ENCODE assay signal across 9 cellular contexts in the genomic region with DNA sequence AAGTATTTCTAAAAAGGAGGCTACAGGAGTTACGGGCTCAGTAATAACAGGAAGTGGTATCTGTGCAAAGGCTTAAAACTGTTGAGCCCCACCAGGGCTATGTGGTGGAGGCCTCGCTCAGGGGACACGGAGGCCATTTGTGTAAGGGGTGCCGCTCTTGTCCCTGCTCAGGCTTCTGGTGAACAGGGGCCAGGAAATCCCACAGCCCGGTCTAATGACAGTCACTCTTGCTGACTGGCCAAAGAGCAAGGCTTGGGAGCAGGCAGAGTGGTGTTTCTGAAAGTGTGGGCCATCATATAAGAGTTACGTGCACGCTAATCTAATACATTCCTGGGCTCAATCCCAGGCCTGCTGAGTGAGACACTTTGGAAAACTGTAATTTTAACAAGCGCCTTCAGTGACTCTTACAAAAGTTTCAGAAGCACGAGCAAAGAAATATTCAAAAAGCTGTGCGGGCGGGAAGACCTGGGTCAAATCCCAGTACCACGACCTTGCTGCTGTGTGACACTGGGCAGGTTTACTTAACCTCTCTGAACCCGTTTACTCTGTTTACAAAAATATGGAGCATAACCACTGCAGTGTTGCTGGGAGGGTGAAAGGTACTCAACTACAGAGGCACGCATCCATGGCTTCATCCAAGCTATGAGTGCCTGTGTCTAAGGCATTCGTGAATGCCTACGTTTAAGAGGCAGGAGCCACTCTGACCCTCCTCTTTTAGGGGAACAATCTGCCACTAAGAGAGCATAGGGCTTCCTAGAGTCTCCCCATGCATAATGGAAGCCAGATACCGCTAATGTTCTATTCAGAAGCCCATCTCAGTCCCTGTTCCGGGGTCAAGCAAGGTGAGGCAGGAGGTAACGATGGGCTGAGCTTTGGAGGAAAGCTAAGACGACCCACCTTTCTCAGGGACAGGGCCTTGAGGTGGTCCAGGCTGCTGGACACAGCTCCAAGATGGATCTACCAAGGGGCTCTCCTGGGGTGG. TPM values are rescaled to one million over a fixed set of nuclear protein-coding genes. Genes with fewer than 3 reads are reported as not detected.
DNase-seq lines count a peak whose midpoint lies in the region; FAIRE-seq and TF ChIP-seq lines count a peak whose summit lies in the region.
"Had no signal": no experiment of that assay in that cellular context is flagged by ENCODE, and none has a peak within 500 bp of the region (broad histone marks: within the 10 kb centered on the region; RNA-seq: fewer than 3 reads in every experiment).

No MANE protein-coding gene starts in this region.

- DNase-seq in GM12891 (ENCODE audit: insufficient read length, low spot score) (no peak), UCSD-AML1 (lab: John Stamatoyannopoulos, UW; ENCODE audit: unreplicated experiment) (peak; percentile 31), fibroblast of mammary gland (ENCODE audit: low read depth) (no peak), small intestine (peak; percentile 31), frontal cortex (ENCODE audit: low spot score in 2 of 2) (no peak), OCI-M2 (lab: John Stamatoyannopoulos, UW; ENCODE audit: unreplicated experiment) (no peak), A673 (ENCODE audit: low spot score) (no peak), Karpas-422 (no peak)
- DNase-seq: NCI-H2107 had no signal

- CTCF ChIA-PET in A673 (lab: Charles Lee) = no interaction called here

- H4K20me1 ChIP-seq in Karpas-422 (ENCODE audit: insufficient read depth, low read depth, low read length) = no peaks in the 10 kb centered on the region

- H3K4me3 ChIP-seq in fibroblast of mammary gland (ENCODE audit: control insufficient read depth, low read depth, low read length) = peak overlapping the region; percentile 53
- peak overlapping the region; percentile 58 to 60 for H3K4me3 ChIP-seq in small intestine (ENCODE audit: low read depth in 1 of 2, low read length in 2 of 2)
- H3K4me3 ChIP-seq in A673 (ENCODE audit: low read depth, low read length, poor library complexity, severe bottlenecking) = no peak overlapping the region
- no peak overlapping the region for H3K4me3 ChIP-seq in Karpas-422 (ENCODE audit: low read length)

- no peak for TF ChIP-seq POLR2A in GM12891 (IDR thresholded peaks at IDR 0.05; ENCODE audit: low read depth, low read length)

- no TSS peak for BruUV-seq in A673 (replicated peaks; lab: Mats Ljungman, UMichigan)

- POLR2A ChIA-PET in A673 (lab: Charles Lee; ENCODE audit: low non-redundant PET) = no interaction called here

- intact Hi-C loops in A673 (cut with micrococcal nuclease; ENCODE audit: unreplicated experiment) = no loop called here

- TF ChIP-seq CTCF in fibroblast of mammary gland (conservative IDR thresholded peaks at IDR 0.05; ENCODE audit: control insufficient read depth, insufficient read depth, low read depth, low read length) (no peak), A673 (conservative IDR thresholded peaks at IDR 0.05; ENCODE audit: low read depth, low read length) (no peak)

- H3K4me2 ChIP-seq in Karpas-422 (ENCODE audit: low read depth, low read length, poor library complexity, severe bottlenecking) = no peak overlapping the region

- no peaks in the 10 kb centered on the region for H3K79me2 ChIP-seq in Karpas-422 (ENCODE audit: low read length)

- H3K9me2 ChIP-seq in Karpas-422 (replicated peaks; ENCODE audit: insufficient read depth, low read length) = no peaks in the 10 kb centered on the region

- H3K27me3 ChIP-seq in small intestine (ENCODE audit: control insufficient read depth in 2 of 2, insufficient read depth in 2 of 2, low read length in 2 of 2) (no peaks in the 10 kb centered on the region), A673 (replicated peaks; ENCODE audit: insufficient read depth, low read depth, low read length, poor library complexity) (no peaks in the 10 kb centered on the region), Karpas-422 (ENCODE audit: low read length) (no peaks in the 10 kb centered on the region)

- H3K9me3 ChIP-seq in small intestine (ENCODE audit: control insufficient read depth, low read depth) = peaks cover 2% of the 10 kb centered on the region
- peaks cover 11% of the 10 kb centered on the region for H3K9me3 ChIP-seq in A673 (ENCODE audit: low read depth, low read length, poor library complexity, severe bottlenecking)
- peaks cover 24% of the 10 kb centered on the region for H3K9me3 ChIP-seq in Karpas-422 (ENCODE audit: low read length)

- WGBS in small intestine, 3 donors = 63 to 80% (median 71%) methylated on average over 20 of the region's 20 CpGs

- FAIRE-seq in GM12891 (lab: Jason Lieb, UNC) (no peak), small intestine (lab: Jason Lieb, UNC) (no peak), frontal cortex (lab: Jason Lieb, UNC) (no peak)

- no peak overlapping the region for H2AFZ ChIP-seq in Karpas-422 (ENCODE audit: low read length)

- H3K27ac ChIP-seq in small intestine (ENCODE audit: low read depth in 1 of 2, low read length in 1 of 2) = peak overlapping the region; percentile 21 to 46
- H3K27ac ChIP-seq in A673 (ENCODE audit: low read depth, low read length, poor library complexity, severe bottlenecking) = no peak overlapping the region
- H3K27ac ChIP-seq in Karpas-422 (ENCODE audit: low read length) = no peak overlapping the region

- H3K36me3 ChIP-seq in small intestine (ENCODE audit: control insufficient read depth in 2 of 2, insufficient read depth in 2 of 2, low read length in 2 of 2) (no peaks in the 10 kb centered on the region), A673 (ENCODE audit: insufficient read depth, low read length, poor library complexity, severe bottlenecking) (no peaks in the 10 kb centered on the region), Karpas-422 (ENCODE audit: insufficient read depth, low read length) (no peaks in the 10 kb centered on the region)

- no peak overlapping the region for H3K9ac ChIP-seq in Karpas-422 (ENCODE audit: low read length)

- peaks cover 0 to 3% of the 10 kb centered on the region in 2 donors for H3K4me1 ChIP-seq in small intestine (ENCODE audit: control insufficient read depth in 2 of 2, insufficient read depth in 1 of 2, low read depth in 1 of 2, low read length in 1 of 2)
- H3K4me1 ChIP-seq in A673 (ENCODE audit: insufficient read depth, low read length, poor library complexity, severe bottlenecking) = no peaks in the 10 kb centered on the region
- no peaks in the 10 kb centered on the region for H3K4me1 ChIP-seq in Karpas-422 (ENCODE audit: low read length)

TF ChIP-seq in GM12891, 5 proteins besides CTCF, POLR2A, EP300 and RAD21:
- TF ChIP-seq SPI1 (IDR thresholded peaks at IDR 0.05; ENCODE audit: low read depth, low read length) (peak; percentile 69), POLR2AphosphoS5 (IDR thresholded peaks at IDR 0.05; ENCODE audit: low read depth, low read length) (no peak), TAF1 (IDR thresholded peaks at IDR 0.05; ENCODE audit: low read depth, low read length) (no peak), POU2F2 (IDR thresholded peaks at IDR 0.05; ENCODE audit: low read depth, low read length) (no peak)

RNA-seq across cellular contexts. Expression of gene ATP10A, which starts 2.0 kb away (rescaled TPM):
- 0.17 TPM for polyA plus RNA-seq in GM12891 (2012; ENCODE audit: low read depth, missing spikeins)
- polyA plus RNA-seq in small intestine = 1 to 10 TPM in 1 of 3 donors, under 1 TPM in 1, not detected in 1; 0.27 to 2.8 TPM
- total RNA-seq in frontal cortex = 0.82 TPM
- not detected in 2 replicates for total RNA-seq in A673 (2021)
- total RNA-seq in Karpas-422 (2014; rRNA removed; shearing (Covaris generic); ENCODE audit: low replicate concordance) = not detected in 2 replicates

Comparison
In these comparisons a context has a peak if more than half of its experiments do, and no peak if none do; other contexts are left out.
1. DNase-seq: peak in UCSD-AML1 (single experiment) and small intestine (single experiment); none in GM12891 (single experiment), fibroblast of mammary gland (single experiment), frontal cortex (0 of 2), OCI-M2 (single experiment), A673 (single experiment) and Karpas-422 (single experiment).
2. H3K4me3 ChIP-seq: peak in fibroblast of mammary gland (single experiment) and small intestine (2 of 2); none in A673 (single experiment) and Karpas-422 (single experiment).
3. H3K27ac ChIP-seq: peak in small intestine (2 of 2); none in A673 (single experiment) and Karpas-422 (single experiment).